Comparison of ENCODE assay signal across 7 cellular contexts in the genomic region with DNA sequence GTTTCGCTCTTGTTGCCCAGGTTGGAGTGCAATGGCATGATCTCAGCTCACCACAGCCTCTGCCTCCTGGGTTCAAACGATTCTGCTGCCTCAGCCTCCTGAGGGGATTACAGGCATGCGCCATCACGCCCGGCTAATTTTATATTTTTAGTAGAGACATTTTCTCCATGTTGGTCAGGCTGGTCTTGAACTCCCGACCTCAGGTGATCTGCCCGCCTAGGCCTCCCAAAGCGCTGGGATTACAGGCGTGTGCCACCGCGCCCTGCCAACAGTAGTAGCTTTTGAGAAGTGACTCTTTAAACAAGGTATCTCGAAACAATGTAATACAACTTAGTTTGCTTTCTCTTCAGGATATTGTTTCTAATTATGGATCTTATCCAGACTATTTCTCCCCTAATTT. TPM values are rescaled to one million over a fixed set of nuclear protein-coding genes. Genes with fewer than 3 reads are reported as not detected.
DNase-seq lines count a peak whose midpoint lies in the region; ATAC-seq and TF ChIP-seq lines count a peak whose summit lies in the region.
"Not testable (repeated sequence)": the region's sequence is repeated elsewhere in the genome, so short reads cannot be mapped to it uniquely, and the experiment has no call there.

No MANE protein-coding gene starts in this region.

- not testable (repeated sequence) for H3K9me3 ChIP-seq in DND-41 (ENCODE audit: insufficient read depth, low read length, severe bottlenecking); Karpas-422 (ENCODE audit: low read length); esophagus (ENCODE audit: control insufficient read depth in 2 of 2, insufficient read depth in 1 of 2, low read depth in 1 of 2, low read length in 1 of 2); mesodermal cell (ENCODE audit: control insufficient read depth, low read length)

- H3K4me2 ChIP-seq in DND-41 (ENCODE audit: insufficient read depth, low read length) (peak overlapping the region; percentile 60), Karpas-422 (ENCODE audit: low read depth, low read length, poor library complexity, severe bottlenecking) (peak overlapping the region; percentile 95)

- H3K9ac ChIP-seq in DND-41 (ENCODE audit: low read depth, low read length) (peak overlapping the region; percentile 82), Karpas-422 (ENCODE audit: low read length) (peak overlapping the region; percentile 88)

- H3K27me3 Mint-ChIP-seq in activated naive CD8-positive, alpha-beta T cell treated with anti-CD3 and anti-CD28 coated beads, Interleukin-2, amount 50 U/mL, for 24 hours: not testable (repeated sequence)

- H2AFZ ChIP-seq in DND-41 (ENCODE audit: low read depth, low read length); Karpas-422 (ENCODE audit: low read length): not testable (repeated sequence)

- H3K36me3 Mint-ChIP-seq in activated naive CD8-positive, alpha-beta T cell treated with anti-CD3 and anti-CD28 coated beads, Interleukin-2, amount 50 U/mL, for 24 hours (ENCODE audit: low read depth): peaks cover 16% of the 10 kb centered on the region

- H3K4me3 Mint-ChIP-seq in activated naive CD8-positive, alpha-beta T cell treated with anti-CD3 and anti-CD28 coated beads, Interleukin-2, amount 50 U/mL, for 24 hours: peak overlapping the region; percentile 92

- H3K4me1 ChIP-seq in DND-41 (ENCODE audit: insufficient read depth, low read length): peaks cover 21% of the 10 kb centered on the region
- H3K4me1 ChIP-seq in Karpas-422 (ENCODE audit: low read length): peaks cover 28% of the 10 kb centered on the region
- not testable (repeated sequence) for H3K4me1 ChIP-seq in esophagus (ENCODE audit: control insufficient read depth in 2 of 2, insufficient read depth in 2 of 2, low read length in 1 of 2); mesodermal cell (ENCODE audit: control insufficient read depth, insufficient read depth, low read length, poor library complexity, severe bottlenecking)

- H3K9me3 Mint-ChIP-seq in activated naive CD8-positive, alpha-beta T cell treated with anti-CD3 and anti-CD28 coated beads, Interleukin-2, amount 50 U/mL, for 24 hours: not testable (repeated sequence)

- H3K27me3 ChIP-seq in DND-41 (ENCODE audit: insufficient read depth, low read length, poor library complexity); Karpas-422 (ENCODE audit: low read length); esophagus (ENCODE audit: control insufficient read depth in 1 of 2, insufficient read depth in 2 of 2, low read length in 2 of 2): not testable (repeated sequence)

- TF ChIP-seq CTCF in DND-41 (IDR thresholded peaks at IDR 0.05; ENCODE audit: borderline replicate concordance, extremely low read depth, low read length, poor library complexity, severe bottlenecking); WI38 (IDR thresholded peaks at IDR 0.05; ENCODE audit: low read depth, low read length): not testable (repeated sequence)

- H3K79me2 ChIP-seq in DND-41 (ENCODE audit: insufficient read depth, low read length) (peaks cover 66% of the 10 kb centered on the region), Karpas-422 (ENCODE audit: low read length) (peaks cover 63% of the 10 kb centered on the region)

- H4K20me1 ChIP-seq in DND-41 (ENCODE audit: insufficient read depth, low read length): peaks cover 16% of the 10 kb centered on the region
- H4K20me1 ChIP-seq in Karpas-422 (ENCODE audit: insufficient read depth, low read depth, low read length): not testable (repeated sequence)

- not testable (repeated sequence) for H3K9me2 ChIP-seq in Karpas-422 (replicated peaks; ENCODE audit: insufficient read depth, low read length)

- H3K27ac ChIP-seq in DND-41 (ENCODE audit: low read length) (peak overlapping the region; percentile 71), Karpas-422 (ENCODE audit: low read length) (peak overlapping the region; percentile 79)
- not testable (repeated sequence) for H3K27ac ChIP-seq in esophagus (ENCODE audit: low read depth in 2 of 2, low read length in 1 of 2); mesodermal cell (ENCODE audit: low read depth, low read length, severe bottlenecking)

- DNase-seq in DND-41: peak; percentile 44
- DNase-seq in Karpas-422; activated naive CD8-positive, alpha-beta T cell treated with anti-CD3 and anti-CD28 coated beads, Interleukin-2, amount 50 U/mL, for 24 hours; skeletal muscle cell (ENCODE audit: low read depth): not testable (repeated sequence)

- H3K4me1 Mint-ChIP-seq in activated naive CD8-positive, alpha-beta T cell treated with anti-CD3 and anti-CD28 coated beads, Interleukin-2, amount 50 U/mL, for 24 hours: peaks cover 22% of the 10 kb centered on the region

- H3K36me3 ChIP-seq in DND-41 (ENCODE audit: insufficient read depth, low read length) (peaks cover 24% of the 10 kb centered on the region), Karpas-422 (ENCODE audit: insufficient read depth, low read length) (peaks cover 17% of the 10 kb centered on the region; the same call in 1 of the 2 replicates), mesodermal cell (ENCODE audit: control insufficient read depth, insufficient read depth, low read length) (peaks cover 34% of the 10 kb centered on the region)
- not testable (repeated sequence) for H3K36me3 ChIP-seq in esophagus (ENCODE audit: control insufficient read depth in 2 of 2, insufficient read depth in 2 of 2, low read length in 1 of 2)

- not testable (repeated sequence) for ATAC-seq in DND-41 (ENCODE audit: insufficient read depth, low read depth); activated naive CD8-positive, alpha-beta T cell treated with anti-CD3 and anti-CD28 coated beads, Interleukin-2, amount 50 U/mL, for 24 hours

- peak overlapping the region; percentile 3 for H3K27ac Mint-ChIP-seq in activated naive CD8-positive, alpha-beta T cell treated with anti-CD3 and anti-CD28 coated beads, Interleukin-2, amount 50 U/mL, for 24 hours

- 81 to 83% methylated on average over 12 of the region's 12 CpGs for WGBS in esophagus, 2 donors
- WGBS in mesodermal cell (ENCODE audit: insufficient coverage in 2 of 2), 2 experiments: 86 to 94% methylated on average over 6 to 10 of the region's 12 CpGs

- H3K4me3 ChIP-seq in DND-41 (ENCODE audit: low read depth in 1 of 2, low read length in 2 of 2) (peak overlapping the region; percentile 73; a peak in 3 of 4 replicates), Karpas-422 (ENCODE audit: low read length) (peak overlapping the region; percentile 81), WI38 (ENCODE audit: low read depth, low read length) (peak overlapping the region; percentile 95), esophagus (ENCODE audit: low read depth in 1 of 2, low read length in 2 of 2) (peak overlapping the region; percentile 8 to 92), mesodermal cell (ENCODE audit: extremely low read depth, insufficient read depth, low read length, poor library complexity, severe bottlenecking) (peak overlapping the region; percentile 94), skeletal muscle cell (ENCODE audit: low read depth, low read length) (peak overlapping the region; percentile 97)

RNA-seq across cellular contexts. Expression of gene RALBP1, which starts 1.6 kb away (rescaled TPM):
- total RNA-seq in Karpas-422 (2014; rRNA removed; shearing (Covaris generic); ENCODE audit: low replicate concordance): 40.4 and 45.7 TPM in 2 replicates
- polyA plus RNA-seq in esophagus: 10 to 100 TPM; 23.7 to 38.6 TPM
- polyA plus RNA-seq in mesodermal cell (2013, experiment 1 of 2): 63.0 TPM
- polyA plus RNA-seq in mesodermal cell (2013, experiment 2 of 2): 65.1 TPM
